13 cellular contexts compared by ENCODE assay signal in the genomic region with DNA sequence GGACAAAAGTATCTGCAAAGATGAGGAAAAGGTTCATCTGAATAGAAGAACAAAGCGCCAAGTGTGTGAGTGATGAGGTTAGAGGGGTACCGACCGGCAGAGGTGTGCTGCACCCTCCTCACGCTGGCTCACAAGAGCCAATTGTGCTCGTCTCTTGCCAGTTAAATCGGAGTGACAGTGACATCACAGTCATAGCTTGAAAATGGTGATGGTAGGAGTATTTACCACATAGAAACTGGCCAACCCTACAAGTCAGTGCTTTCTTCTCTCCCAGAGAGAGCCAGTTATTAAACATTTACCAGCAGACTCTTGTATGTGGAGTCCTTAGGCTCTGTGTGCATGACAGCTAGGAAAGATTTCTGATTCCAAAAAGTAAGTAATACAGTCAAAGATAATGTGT. TPM values are rescaled to one million over a fixed set of nuclear protein-coding genes. Genes with fewer than 3 reads are reported as not detected.
DNase-seq lines count a peak whose midpoint lies in the region; ATAC-seq and TF ChIP-seq lines count a peak whose summit lies in the region.
"Had no signal": no experiment of that assay in that cellular context is flagged by ENCODE, and none has a peak within 500 bp of the region (broad histone marks: within the 10 kb centered on the region; RNA-seq: fewer than 3 reads in every experiment).

No MANE protein-coding gene starts in this region.

- peak; percentile 61 for DNase-seq in ACHN
- no peak for DNase-seq in neural progenitor cell (ENCODE audit: low spot score)
- DNase-seq in AG08396 (ENCODE audit: low spot score): no peak
- no peak for DNase-seq in NCI-H226
- no peak for DNase-seq in NCI-H510A treated with DMSO at 0.1 percent for 48 hours (lab: John Stamatoyannopoulos, UW)
- DNase-seq: effector memory CD4-positive, alpha-beta T cell; lower lobe of right lung; substantia nigra had no signal

- peaks cover 5% of the 10 kb centered on the region for H3K36me3 ChIP-seq in neural progenitor cell

- peaks cover 31% of the 10 kb centered on the region for H3K36me3 Mint-ChIP-seq in neural progenitor cell

- in situ Hi-C loops in ACHN (cut with HindIII; ENCODE audit: low pct_ligation_motif_present, low pct_unique_long_range_greater_than_20kb, low sequenced_read_pairs): no loop called here

- H3K4me1 ChIP-seq in neural progenitor cell: no peaks in the 10 kb centered on the region
- H3K4me1 ChIP-seq: lower lobe of right lung had no signal

- no peaks in the 10 kb centered on the region for H3F3A ChIP-seq in neural progenitor cell (ENCODE audit: low read depth)

- H2AFZ ChIP-seq in neural progenitor cell (replicated peaks): no peak overlapping the region

- no peaks in the 10 kb centered on the region for H3K79me2 ChIP-seq in neural progenitor cell (ENCODE audit: low read depth)

- no peak overlapping the region for H3K4me3 Mint-ChIP-seq in neural progenitor cell

- H3K4me2 ChIP-seq in neural progenitor cell: no peak overlapping the region

- no peak overlapping the region for H3K9ac ChIP-seq in neural progenitor cell

- H3K4me3 ChIP-seq in neural progenitor cell: no peak overlapping the region
- H3K4me3 ChIP-seq: lower lobe of right lung had no signal

- no peak overlapping the region for H3K27ac ChIP-seq in neural progenitor cell
- H3K27ac ChIP-seq: lower lobe of right lung had no signal

- no peaks in the 10 kb centered on the region for H3K9me3 Mint-ChIP-seq in neural progenitor cell

- ATAC-seq in GM19324 (IDR thresholded peaks at IDR 0.05; ENCODE audit: low FRiP score, unreplicated experiment) (peak; percentile 83), HG02623 (IDR thresholded peaks at IDR 0.05; ENCODE audit: unreplicated experiment) (peak; percentile 71), HG03442 (IDR thresholded peaks at IDR 0.05; ENCODE audit: unreplicated experiment) (peak; percentile 55)

- no peaks in the 10 kb centered on the region for H3K27me3 ChIP-seq in neural progenitor cell

- no peak for TF ChIP-seq CTCF in neural progenitor cell (IDR thresholded peaks at IDR 0.05)

- H4K20me1 ChIP-seq in neural progenitor cell (ENCODE audit: low read depth): no peaks in the 10 kb centered on the region

- peaks cover 3% of the 10 kb centered on the region for H3K4me1 Mint-ChIP-seq in neural progenitor cell

- H3K27me3 Mint-ChIP-seq in neural progenitor cell (ENCODE audit: insufficient read depth, low read depth): peaks cover 5% of the 10 kb centered on the region

- no peak overlapping the region for H3K27ac Mint-ChIP-seq in neural progenitor cell

- H3K9me3 ChIP-seq in neural progenitor cell (ENCODE audit: low read depth): no peaks in the 10 kb centered on the region
- H3K9me3 ChIP-seq: lower lobe of right lung had no signal

RNA-seq across cellular contexts. Expression of a gene that starts 32.4 kb away (rescaled TPM):
- not detected in 2 replicates for total RNA-seq in neural progenitor cell (ENCODE audit: low replicate concordance)
- total RNA-seq: lower lobe of right lung, NCI-H460, pulmonary artery endothelial cell had no signal

RNA-seq across cellular contexts. Expression of a gene that starts 34.5 kb away (rescaled TPM):
- total RNA-seq in neural progenitor cell (ENCODE audit: low replicate concordance): not detected in 2 replicates
- total RNA-seq: lower lobe of right lung, NCI-H460, pulmonary artery endothelial cell had no signal
